ENCODE assay signal across 21 cellular contexts in the genomic region with DNA sequence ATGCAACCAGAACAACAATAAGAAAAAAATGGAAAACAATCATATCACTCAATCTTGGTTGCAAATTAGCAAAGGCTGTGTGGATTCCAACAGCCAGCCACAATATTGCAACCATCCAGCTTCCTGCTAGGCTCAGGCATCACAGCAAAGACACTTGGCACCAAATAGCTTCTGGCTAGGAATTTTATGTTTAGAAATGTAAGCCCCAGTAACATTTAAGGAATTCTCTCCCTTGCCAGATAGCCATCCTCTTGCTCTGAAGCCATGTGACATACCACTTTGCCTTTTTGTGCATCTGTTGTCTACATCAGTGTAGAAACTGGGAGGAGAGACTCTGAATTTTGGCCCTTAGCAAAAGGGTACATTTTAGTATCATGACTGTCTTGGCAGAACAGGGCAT. TPM values are rescaled to one million over a fixed set of nuclear protein-coding genes. Genes with fewer than 3 reads are reported as not detected.
DNase-seq lines count a peak whose midpoint lies in the region; ATAC-seq and TF ChIP-seq lines count a peak whose summit lies in the region.
"Had no signal": no experiment of that assay in that cellular context is flagged by ENCODE, and none has a peak within 500 bp of the region (broad histone marks: within the 10 kb centered on the region; RNA-seq: fewer than 3 reads in every experiment).

No MANE protein-coding gene starts in this region.

- H3K27ac ChIP-seq in SK-N-MC (peak overlapping the region; percentile 82), thoracic aorta (peak overlapping the region; percentile 43 to 69)
- H3K27ac ChIP-seq: body of pancreas, left lung had no signal

- peaks cover 0 to 2% (median 0%) of the 10 kb centered on the region in 7 donors for H3K9me3 Mint-ChIP-seq in CD14-positive monocyte
- H3K9me3 Mint-ChIP-seq: activated CD4-positive, alpha-beta memory T cell treated with anti-CD3 and anti-CD28 coated beads for 36 hours; activated naive CD4-positive, alpha-beta T cell treated with anti-CD3 and anti-CD28 coated beads, Interleukin-2, amount 10 ng/mL, durations not matched to agents 7 days and 5 days; activated T-cell treated with anti-CD3 and anti-CD28 coated beads, Interleukin-2, amount 50 U/mL, for 4 hours; T-helper 1 cell treated with Interleukin-12 subunit alpha and Interleukin-12 subunit beta and Interleukin-4 antibody, amounts not matched to agents 30 μg/mL and 1 μg/mL, for 36 hours had no signal

- H3K4me3 ChIP-seq in SK-N-MC, result peak overlapping the region; percentile 25; the same call in 1 of the 2 replicates
- no peak overlapping the region for H3K4me3 ChIP-seq in fibroblast of the aortic adventitia (ENCODE audit: low read depth, low read length)
- no peak overlapping the region for H3K4me3 ChIP-seq in thoracic aorta
- H3K4me3 ChIP-seq: body of pancreas, left lung, stomach had no signal

- H3K36me3 Mint-ChIP-seq in CD14-positive monocyte, result no peaks in the 10 kb centered on the region
- H3K36me3 Mint-ChIP-seq: activated CD4-positive, alpha-beta memory T cell treated with anti-CD3 and anti-CD28 coated beads for 36 hours; activated naive CD4-positive, alpha-beta T cell treated with anti-CD3 and anti-CD28 coated beads, Interleukin-2, amount 10 ng/mL, durations not matched to agents 7 days and 5 days had no signal

- peaks cover 0 to 7% (median 4%) of the 10 kb centered on the region in 3 donors for H3K27me3 Mint-ChIP-seq in CD14-positive monocyte (ENCODE audit: low read depth in 3 of 3)

- H3K9ac ChIP-seq in SK-N-MC (ENCODE audit: insufficient read length), result no peak overlapping the region

- no peaks in the 10 kb centered on the region for H3K27me3 ChIP-seq in thoracic aorta (replicated peaks; ENCODE audit: insufficient read depth)
- H3K27me3 ChIP-seq: body of pancreas, left lung, stomach had no signal

- no peak for TF ChIP-seq POLR2A in GM18505 (IDR thresholded peaks at IDR 0.05; ENCODE audit: borderline replicate concordance, extremely low read depth, insufficient read depth, insufficient read length)

- intact Hi-C loops in CD14-positive monocyte (cut with micrococcal nuclease), result no loop called here

- DNase-seq in ELR (ENCODE audit: low read depth), result peak; percentile 14
- DNase-seq in SK-N-MC (ENCODE audit: low read depth, low spot score), result no peak
- peak; percentile 14 for DNase-seq in fibroblast of the aortic adventitia (ENCODE audit: low read depth)
- DNase-seq in thoracic aorta (ENCODE audit: low spot score), result no peak
- DNase-seq in SIG-M5 treated with dmso at 0.1 percent for 504 hours (lab: John Stamatoyannopoulos, UW; ENCODE audit: unreplicated experiment), result no peak
- DNase-seq in CD14-positive monocyte (ENCODE audit: low spot score), result no peak
- DNase-seq: activated CD4-positive, alpha-beta memory T cell treated with anti-CD3 and anti-CD28 coated beads for 36 hours; activated naive CD4-positive, alpha-beta T cell treated with anti-CD3 and anti-CD28 coated beads, Interleukin-2, amount 10 ng/mL, durations not matched to agents 7 days and 5 days; activated T-cell treated with anti-CD3 and anti-CD28 coated beads, Interleukin-2, amount 50 U/mL, for 4 hours; body of pancreas; Karpas-422; left lung; NCI-H1436; NCI-H2171 treated with DMSO at 0.1 percent for 48 hours; nucleus accumbens; SHP77; stomach had no signal

- H3K4me1 Mint-ChIP-seq in CD14-positive monocyte, result peaks cover 27% of the 10 kb centered on the region
- H3K4me1 Mint-ChIP-seq: activated naive CD4-positive, alpha-beta T cell treated with anti-CD3 and anti-CD28 coated beads, Interleukin-2, amount 10 ng/mL, durations not matched to agents 7 days and 5 days had no signal

- H3K9me3 ChIP-seq in SK-N-MC (ENCODE audit: low read depth, low read length) (no peaks in the 10 kb centered on the region), thoracic aorta (no peaks in the 10 kb centered on the region)
- H3K9me3 ChIP-seq: body of pancreas, left lung, stomach had no signal

- no peak for TF ChIP-seq CTCF in fibroblast of the aortic adventitia (IDR thresholded peaks at IDR 0.05; ENCODE audit: insufficient read depth, low read length)
- no peak for TF ChIP-seq CTCF in thoracic aorta (IDR thresholded peaks at IDR 0.05)
- TF ChIP-seq CTCF in CD14-positive monocyte (IDR thresholded peaks at IDR 0.05), result no peak

- H3K36me3 ChIP-seq in SK-N-MC (ENCODE audit: insufficient read depth, low read length) (no peaks in the 10 kb centered on the region), thoracic aorta (no peaks in the 10 kb centered on the region)
- H3K36me3 ChIP-seq: left lung, stomach had no signal

- ATAC-seq in thoracic aorta (ENCODE audit: insufficient number of reproducible peaks, low FRiP score, low read depth) (no peak), GM19023 (IDR thresholded peaks at IDR 0.05; ENCODE audit: unreplicated experiment) (no peak), GM18505 (IDR thresholded peaks at IDR 0.05; ENCODE audit: unreplicated experiment) (no peak)
- ATAC-seq: activated T-cell treated with anti-CD3 and anti-CD28 coated beads, Interleukin-2, amount 50 U/mL, for 4 hours; body of pancreas; left lung had no signal

- H3K4me1 ChIP-seq in thoracic aorta (ENCODE audit: control insufficient read depth in 1 of 2, low read depth in 2 of 2), result peaks cover 26 to 53% of the 10 kb centered on the region in 2 donors
- H3K4me1 ChIP-seq: body of pancreas, left lung had no signal

- no peak overlapping the region for H3K4me3 Mint-ChIP-seq in CD14-positive monocyte
- H3K4me3 Mint-ChIP-seq: activated CD4-positive, alpha-beta memory T cell treated with anti-CD3 and anti-CD28 coated beads for 36 hours; activated naive CD4-positive, alpha-beta T cell treated with anti-CD3 and anti-CD28 coated beads, Interleukin-2, amount 10 ng/mL, durations not matched to agents 7 days and 5 days; activated T-cell treated with anti-CD3 and anti-CD28 coated beads, Interleukin-2, amount 50 U/mL, for 4 hours; T-helper 1 cell treated with Interleukin-12 subunit alpha and Interleukin-12 subunit beta and Interleukin-4 antibody, amounts not matched to agents 30 μg/mL and 1 μg/mL, for 36 hours had no signal

- H3K27ac Mint-ChIP-seq in CD14-positive monocyte, result no peak overlapping the region
- H3K27ac Mint-ChIP-seq: activated CD4-positive, alpha-beta memory T cell treated with anti-CD3 and anti-CD28 coated beads for 36 hours; activated naive CD4-positive, alpha-beta T cell treated with anti-CD3 and anti-CD28 coated beads, Interleukin-2, amount 10 ng/mL, durations not matched to agents 7 days and 5 days; T-helper 1 cell treated with Interleukin-12 subunit alpha and Interleukin-12 subunit beta and Interleukin-4 antibody, amounts not matched to agents 30 μg/mL and 1 μg/mL, for 36 hours had no signal

RNA-seq across cellular contexts. Expression of a gene that starts 22.2 kb away (rescaled TPM):
- 0.25 and 0.27 TPM in 2 replicates for total RNA-seq in fibroblast of the aortic adventitia (ENCODE audit: low replicate concordance)
- 1 to 10 TPM; 2.7 to 8.4 TPM for total RNA-seq in thoracic aorta
- polyA plus RNA-seq in CD14-positive monocyte, result not detected
- total RNA-seq: OCI-LY7 had no signal

Comparison
In these comparisons a context has a peak if more than half of its experiments do, and no peak if none do; other contexts are left out.
1. DNase-seq: peak in ELR (single experiment) and fibroblast of the aortic adventitia (single experiment); none in SK-N-MC (single experiment), thoracic aorta (single experiment), SIG-M5 treated with dmso at 0.1 percent for 504 hours (single experiment) and CD14-positive monocyte (single experiment).